Comparison of ENCODE assay signal across 8 cellular contexts in genomic region chr22:20918663-20919220, GRCh38. TPM values are rescaled to one million over a fixed set of nuclear protein-coding genes. Genes with fewer than 3 reads are reported as not detected.
A peak's percentile ranks its signal among the peaks of the same experiment; 100 is the strongest.
DNase-seq lines count a peak whose midpoint lies in the region; ATAC-seq and TF ChIP-seq lines count a peak whose summit lies in the region.

No MANE protein-coding gene starts in this region.

- no CpG with 5 or more reads among the region's 19 CpGs for WGBS in H9 (ENCODE audit: extremely low coverage, insufficient read length, low lambda C conversion rate)

- H3K27me3 Mint-ChIP-seq in H9 (ENCODE audit: low read depth) = no peaks in the 10 kb centered on the region

- ATAC-seq in HG03565 (IDR thresholded peaks at IDR 0.05; ENCODE audit: unreplicated experiment) (no peak), GM18505 (IDR thresholded peaks at IDR 0.05; ENCODE audit: unreplicated experiment) (no peak), omental fat pad (ENCODE audit: low FRiP score) (no peak)
- no peak for ATAC-seq in activated CD4-positive, CD25-positive, alpha-beta regulatory T cell treated with anti-CD3 and anti-CD28 coated beads, Interleukin-2, amount 50 U/mL, for 24 hours

- no peak overlapping the region for H2BK5ac ChIP-seq in H9 (ENCODE audit: insufficient read length, low read length)

- H3K23ac ChIP-seq in H9 (ENCODE audit: insufficient read length, low read depth, low read length) = no peak overlapping the region

- H4K91ac ChIP-seq in H9 (ENCODE audit: insufficient read length, low read depth, low read length) = no peak overlapping the region

- H3K36me3 Mint-ChIP-seq in H9 (ENCODE audit: insufficient read depth in 1 of 3, low read depth in 3 of 3) = peaks cover 13 to 31% (median 20%) of the 10 kb centered on the region in 3 experiments

- H3K4me2 ChIP-seq in H9 (ENCODE audit: insufficient read depth, insufficient read length, low read length) = peak overlapping the region; percentile 18

- H4K8ac ChIP-seq in H9 (replicated peaks; ENCODE audit: insufficient read length, low read depth, low read length) = no peak overlapping the region

- peak overlapping the region; percentile 82 to 98 (median 90) for H3K27ac Mint-ChIP-seq in H9

- H3K27ac ChIP-seq in H9 (ENCODE audit: insufficient read length, low read depth, low read length) (no peak overlapping the region), SK-N-MC (peak overlapping the region; percentile 10), skeletal muscle tissue (ENCODE audit: low read depth, low read length) (peak overlapping the region; percentile 90)

- no peak overlapping the region for H2BK12ac ChIP-seq in H9 (ENCODE audit: insufficient read length, low read depth, low read length)

- H2AK5ac ChIP-seq in H9 (ENCODE audit: insufficient read length, low read length) = no peak overlapping the region

- H3K79me1 ChIP-seq in H9 (ENCODE audit: insufficient read depth, low read depth, low read length, poor library complexity, severe bottlenecking) = no peaks in the 10 kb centered on the region

- no peak overlapping the region for H2AFZ ChIP-seq in H9 (ENCODE audit: low read length)

- H3K36me3 ChIP-seq in SK-N-MC (ENCODE audit: insufficient read depth, low read length) = peaks cover 17% of the 10 kb centered on the region
- peaks cover 0 to 3% (median 0%) of the 10 kb centered on the region in 3 donors for H3K36me3 ChIP-seq in skeletal muscle tissue (ENCODE audit: control insufficient read depth in 3 of 3, insufficient read depth in 3 of 3, low read length in 3 of 3)

- H3K4me1 Mint-ChIP-seq in H9 = peaks cover 29 to 36% of the 10 kb centered on the region in 2 experiments

- H3K14ac ChIP-seq in H9 (ENCODE audit: insufficient read depth, low read length) = no peak overlapping the region

- H3K4me3 Mint-ChIP-seq in H9 = peak overlapping the region; percentile 98 to 99

- H4K20me1 ChIP-seq in H9 (ENCODE audit: control insufficient read depth, insufficient read depth, insufficient read length) = no peaks in the 10 kb centered on the region

- no peak for TF ChIP-seq POLR2A in GM18505 (IDR thresholded peaks at IDR 0.05; ENCODE audit: borderline replicate concordance, extremely low read depth, insufficient read depth, insufficient read length)

- H3K23me2 ChIP-seq in H9 (ENCODE audit: insufficient read length, low read depth, low read length, poor library complexity, severe bottlenecking) = peaks cover 11% of the 10 kb centered on the region

- H3K4me1 ChIP-seq in H9 (ENCODE audit: insufficient read depth, low read length) = peaks cover 3% of the 10 kb centered on the region; the same call in 1 of the 2 replicates
- peaks cover 12 to 25% (median 17%) of the 10 kb centered on the region in 3 donors for H3K4me1 ChIP-seq in skeletal muscle tissue (ENCODE audit: control insufficient read depth in 3 of 3, insufficient read depth in 3 of 3, low read length in 3 of 3)

- H3K9me3 ChIP-seq in H9 (ENCODE audit: control insufficient read depth, low read depth, low read length) (no peaks in the 10 kb centered on the region), SK-N-MC (ENCODE audit: low read depth, low read length) (no peaks in the 10 kb centered on the region), skeletal muscle tissue (ENCODE audit: control insufficient read depth in 3 of 3, low read length in 3 of 3) (no peaks in the 10 kb centered on the region)

- no peak overlapping the region for H3K4ac ChIP-seq in H9 (ENCODE audit: low read depth, low read length)

- no peak for DNase-seq in H9
- no peak for DNase-seq in SK-N-MC (ENCODE audit: low read depth, low spot score)
- DNase-seq in fibroblast of the aortic adventitia (ENCODE audit: low read depth) = no peak
- DNase-seq in omental fat pad (ENCODE audit: low spot score) = no peak

- no peak for TF ChIP-seq CTCF in H9 (conservative IDR thresholded peaks at IDR 0.05)
- TF ChIP-seq CTCF in fibroblast of the aortic adventitia (IDR thresholded peaks at IDR 0.05; ENCODE audit: insufficient read depth, low read length) = no peak
- no peak for TF ChIP-seq CTCF in omental fat pad (IDR thresholded peaks at IDR 0.05)

- H2BK120ac ChIP-seq in H9 (ENCODE audit: low read depth, low read length, poor library complexity, severe bottlenecking) = no peak overlapping the region

- H3K18ac ChIP-seq in H9 (ENCODE audit: insufficient read length, low read depth, low read length) = no peak overlapping the region

- no peak overlapping the region for H2BK20ac ChIP-seq in H9 (ENCODE audit: low read depth, low read length, poor library complexity, severe bottlenecking)

- H3K4me3 ChIP-seq in SK-N-MC (peak overlapping the region; percentile 80), fibroblast of the aortic adventitia (ENCODE audit: low read depth, low read length) (peak overlapping the region; percentile 92), skeletal muscle tissue (ENCODE audit: low read length in 3 of 3) (peak overlapping the region; percentile 79 to 96 (median 95))

- no peak overlapping the region for H3K56ac ChIP-seq in H9 (ENCODE audit: insufficient read length, low read depth, low read length)

- H3K9ac ChIP-seq in H9 (ENCODE audit: extremely low read depth, insufficient read length, low read length) (peak overlapping the region; percentile 62), SK-N-MC (ENCODE audit: insufficient read length) (peak overlapping the region; percentile 92), skeletal muscle tissue (ENCODE audit: low read depth in 1 of 3, low read length in 3 of 3) (peak overlapping the region; percentile 37 to 96 (median 88))

- peaks cover 0 to 2% of the 10 kb centered on the region in 2 experiments; a peak in 3 of 5 replicates for H3K9me3 Mint-ChIP-seq in H9

- H3K27me3 ChIP-seq in H9 (ENCODE audit: insufficient read depth, low read length) (no peaks in the 10 kb centered on the region), skeletal muscle tissue (ENCODE audit: control insufficient read depth in 3 of 3, insufficient read depth in 3 of 3, low read length in 3 of 3) (no peaks in the 10 kb centered on the region)

- H3K79me2 ChIP-seq in H9 (ENCODE audit: insufficient read depth, low read length) = peaks cover 46% of the 10 kb centered on the region

- H3T11ph ChIP-seq in H9 (ENCODE audit: low read length) = no peak overlapping the region

- H4K5ac ChIP-seq in H9 (ENCODE audit: insufficient read length, low read depth, low read length) = no peak overlapping the region

- H2BK15ac ChIP-seq in H9 (ENCODE audit: low read depth, low read length) = no peak overlapping the region

RNA-seq across cellular contexts. Expression of gene CRKL, which starts 1.5 kb away (rescaled TPM):
- total RNA-seq in H9 (2021) (105 and 106 TPM in 2 replicates), fibroblast of the aortic adventitia (ENCODE audit: low replicate concordance) (35.0 and 44.7 TPM in 2 replicates), skeletal muscle tissue (45.9 TPM), omental fat pad (10 to 100 TPM; 37.9 to 51.6 (median 45.4) TPM)

RNA-seq across cellular contexts. Expression of gene AIFM3, which starts 48.3 kb away (rescaled TPM):
- total RNA-seq in H9 (2021) (1.9 and 2.3 TPM in 2 replicates), fibroblast of the aortic adventitia (ENCODE audit: low replicate concordance) (0.45 and 1.7 TPM in 2 replicates), skeletal muscle tissue (under 0.01 TPM), omental fat pad (1 to 10 TPM; 1.0 to 2.6 (median 2.0) TPM)

RNA-seq across cellular contexts. Expression of gene SNAP29, which starts 59.9 kb away (rescaled TPM):
- total RNA-seq in H9 (2021) (15.6 and 17.9 TPM in 2 replicates), fibroblast of the aortic adventitia (ENCODE audit: low replicate concordance) (10.6 and 15.5 TPM in 2 replicates), skeletal muscle tissue (5.2 TPM), omental fat pad (10 to 100 TPM; 17.2 to 25.1 (median 20.1) TPM)
